In the genomic region with DNA sequence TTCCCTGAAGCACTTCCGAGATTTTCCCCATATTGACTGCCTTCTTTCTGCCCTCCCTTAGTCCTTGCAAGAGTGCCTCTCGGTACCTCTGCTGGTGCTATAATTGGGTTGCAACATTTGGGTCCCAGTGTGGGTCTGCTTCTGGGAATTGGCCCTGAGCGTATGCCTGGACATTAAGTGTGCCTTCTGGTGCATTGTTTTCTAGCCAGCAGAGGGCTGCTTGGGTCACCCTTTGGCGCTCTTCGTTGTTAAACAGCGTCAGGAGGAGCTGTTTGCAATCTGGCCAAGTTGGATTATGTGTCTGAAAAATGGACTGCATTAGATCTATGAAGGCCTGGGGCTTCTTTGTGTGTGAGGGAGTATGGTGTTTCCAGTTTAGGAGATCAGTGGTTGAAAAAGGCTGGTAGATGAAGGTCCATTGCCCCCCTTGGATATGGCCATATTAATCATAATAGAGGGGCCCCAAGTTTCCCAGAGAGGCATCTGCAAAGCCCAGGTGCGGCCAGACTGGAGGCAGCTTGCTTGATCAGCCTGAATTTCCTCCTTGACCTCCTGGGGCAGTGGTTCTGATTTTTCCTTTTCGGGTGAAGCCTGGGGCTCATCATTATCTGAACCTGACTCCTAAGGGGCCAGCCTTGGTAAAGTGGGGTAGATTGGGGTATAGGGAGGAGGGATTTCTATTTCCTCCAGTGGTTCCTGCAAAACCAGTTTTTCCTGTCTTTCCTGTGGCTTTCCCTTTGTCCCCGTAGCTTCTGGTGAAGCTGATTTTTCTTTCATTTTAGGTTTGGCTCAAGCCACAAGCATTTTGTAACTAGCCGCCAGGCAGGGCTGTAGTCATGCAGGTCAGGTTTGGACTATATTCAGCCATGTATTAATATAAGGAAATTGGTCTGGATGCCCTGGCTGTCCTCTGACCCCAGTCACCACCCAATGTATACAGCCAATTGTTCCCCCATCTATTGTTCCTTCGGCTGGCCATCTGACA, we compare ENCODE assay signal across 13 cellular contexts.
A peak's percentile ranks its signal among the peaks of the same experiment; 100 is the strongest.
DNase-seq lines count a peak whose midpoint lies in the region; ATAC-seq, FAIRE-seq and TF ChIP-seq lines count a peak whose summit lies in the region.
"Had no signal": no experiment of that assay in that cellular context is flagged by ENCODE, and none has a peak within 500 bp of the region (broad histone marks: within the 10 kb centered on the region; RNA-seq: fewer than 3 reads in every experiment).

No MANE protein-coding gene starts in this region.

- H3K36me3 Mint-ChIP-seq in Caco-2 (ENCODE audit: insufficient read depth, unreplicated experiment), result no peaks in the 10 kb centered on the region
- no peaks in the 10 kb centered on the region for H3K36me3 Mint-ChIP-seq in dendritic cell treated with granulocyte-macrophage colony-stimulating factor and Interleukin-4, amounts not matched to agents 40 ng/mL and 50 ng/mL, for 4 days (ENCODE audit: low read depth)
- H3K36me3 Mint-ChIP-seq in activated CD4-positive, alpha-beta memory T cell treated with anti-CD3 and anti-CD28 coated beads for 36 hours, result no peaks in the 10 kb centered on the region
- H3K36me3 Mint-ChIP-seq: CD4-positive, CD25-positive, alpha-beta regulatory T cell had no signal

- no peak for TF ChIP-seq CTCF in Caco-2 (IDR thresholded peaks at IDR 0.05; ENCODE audit: insufficient read depth in 1 of 2, low read depth in 1 of 2, low read length in 1 of 2, severe bottlenecking in 1 of 2, unreplicated experiment in 1 of 2)

- peaks cover 8% of the 10 kb centered on the region; the same call in 1 of the 2 replicates for H3K4me1 ChIP-seq in Caco-2

- FAIRE-seq in HTR-8/SVneo (lab: Jason Lieb, UNC), result no peak

- H3K4me1 Mint-ChIP-seq in Caco-2 (ENCODE audit: low read depth, unreplicated experiment), result peaks cover 13% of the 10 kb centered on the region
- peaks cover 64% of the 10 kb centered on the region for H3K4me1 Mint-ChIP-seq in dendritic cell treated with granulocyte-macrophage colony-stimulating factor and Interleukin-4, amounts not matched to agents 40 ng/mL and 50 ng/mL, for 4 days (ENCODE audit: low read depth)
- H3K4me1 Mint-ChIP-seq in activated CD4-positive, alpha-beta memory T cell treated with anti-CD3 and anti-CD28 coated beads for 36 hours (ENCODE audit: low read depth), result no peaks in the 10 kb centered on the region
- H3K4me1 Mint-ChIP-seq: central memory CD8-positive, alpha-beta T cell had no signal

- H3K27me3 ChIP-seq in Caco-2 (replicated peaks; ENCODE audit: control insufficient read depth, insufficient read depth, low read length), result no peaks in the 10 kb centered on the region

- POLR2A ChIA-PET in Caco-2 (lab: Charles Lee), result no interaction called here
- POLR2A ChIA-PET in activated CD4-positive, alpha-beta memory T cell treated with anti-CD3 and anti-CD28 coated beads for 36 hours (lab: Charles Lee), result no interaction called here

- H3K9me3 ChIP-seq in Caco-2, result no peaks in the 10 kb centered on the region

- no peaks in the 10 kb centered on the region for H3K36me3 ChIP-seq in Caco-2 (ENCODE audit: control insufficient read depth, insufficient read depth, low read length)

- intact Hi-C loops in Caco-2 (cut with micrococcal nuclease; ENCODE audit: unreplicated experiment), result loop anchor here (2.0 to 10.0 kb wide), 2 partner anchors 142 to 188 kb away; no protein-coding TSS in a partner anchor
- intact Hi-C loops in dendritic cell treated with granulocyte-macrophage colony-stimulating factor and Interleukin-4, amounts not matched to agents 40 ng/mL and 50 ng/mL, for 4 days (cut with micrococcal nuclease), result no loop called here
- intact Hi-C loops in activated CD4-positive, alpha-beta memory T cell treated with anti-CD3 and anti-CD28 coated beads for 36 hours (cut with micrococcal nuclease), result no loop called here

- CTCF ChIA-PET in Caco-2 (lab: Charles Lee), result interaction anchor here (1.2 kb wide), 1 partner anchor 147 kb away, joined by 5 read pairs; no protein-coding TSS in a partner anchor
- CTCF ChIA-PET in activated CD4-positive, alpha-beta memory T cell treated with anti-CD3 and anti-CD28 coated beads for 36 hours (lab: Charles Lee), result no interaction called here

- H3K27me3 Mint-ChIP-seq in Caco-2 (ENCODE audit: insufficient read depth, unreplicated experiment), result peaks cover 2% of the 10 kb centered on the region
- no peaks in the 10 kb centered on the region for H3K27me3 Mint-ChIP-seq in dendritic cell treated with granulocyte-macrophage colony-stimulating factor and Interleukin-4, amounts not matched to agents 40 ng/mL and 50 ng/mL, for 4 days
- H3K27me3 Mint-ChIP-seq in activated CD4-positive, alpha-beta memory T cell treated with anti-CD3 and anti-CD28 coated beads for 36 hours, result no peaks in the 10 kb centered on the region

- no peak overlapping the region for H3K27ac Mint-ChIP-seq in Caco-2 (ENCODE audit: unreplicated experiment)
- peak overlapping the region; percentile 83 for H3K27ac Mint-ChIP-seq in dendritic cell treated with granulocyte-macrophage colony-stimulating factor and Interleukin-4, amounts not matched to agents 40 ng/mL and 50 ng/mL, for 4 days
- no peak overlapping the region for H3K27ac Mint-ChIP-seq in activated CD4-positive, alpha-beta memory T cell treated with anti-CD3 and anti-CD28 coated beads for 36 hours
- H3K27ac Mint-ChIP-seq: CD4-positive, CD25-positive, alpha-beta regulatory T cell had no signal

- no peak overlapping the region for H3K4me3 ChIP-seq in Caco-2 (ENCODE audit: low read depth, low read length)

- H3K4me3 Mint-ChIP-seq in Caco-2 (ENCODE audit: unreplicated experiment), result peak overlapping the region; percentile 46
- H3K4me3 Mint-ChIP-seq in dendritic cell treated with granulocyte-macrophage colony-stimulating factor and Interleukin-4, amounts not matched to agents 40 ng/mL and 50 ng/mL, for 4 days, result peak overlapping the region; percentile 17
- no peak overlapping the region for H3K4me3 Mint-ChIP-seq in activated CD4-positive, alpha-beta memory T cell treated with anti-CD3 and anti-CD28 coated beads for 36 hours
- H3K4me3 Mint-ChIP-seq: CD4-positive, CD25-positive, alpha-beta regulatory T cell; central memory CD8-positive, alpha-beta T cell; stimulated activated naive CD8-positive, alpha-beta T cell treated with anti-CD3 and anti-CD28 coated beads, Interleukin-15, Interleukin-2, amounts not matched to agents 100 ng/mL and 50 ng/mL, for 24 hours had no signal

- BruUV-seq in Caco-2 (replicated peaks; lab: Mats Ljungman, UMichigan), result no TSS peak

- ATAC-seq in HG03342 (IDR thresholded peaks at IDR 0.05; ENCODE audit: unreplicated experiment), result no peak

- H3K9me3 Mint-ChIP-seq in Caco-2 (ENCODE audit: unreplicated experiment), result peaks cover 8% of the 10 kb centered on the region
- peaks cover 7% of the 10 kb centered on the region for H3K9me3 Mint-ChIP-seq in dendritic cell treated with granulocyte-macrophage colony-stimulating factor and Interleukin-4, amounts not matched to agents 40 ng/mL and 50 ng/mL, for 4 days
- H3K9me3 Mint-ChIP-seq in activated CD4-positive, alpha-beta memory T cell treated with anti-CD3 and anti-CD28 coated beads for 36 hours, result no peaks in the 10 kb centered on the region
- H3K9me3 Mint-ChIP-seq: central memory CD8-positive, alpha-beta T cell; stimulated activated naive CD8-positive, alpha-beta T cell treated with anti-CD3 and anti-CD28 coated beads, Interleukin-15, Interleukin-2, amounts not matched to agents 100 ng/mL and 50 ng/mL, for 24 hours had no signal

- DNase-seq in Caco-2 (peak in 1 of 2 experiments; percentile 31), NCI-H2029 treated with DMSO at 0.1 percent for 48 hours (lab: John Stamatoyannopoulos, UW) (peak; percentile 97), mucosa of gallbladder (ENCODE audit: low spot score) (peak; percentile 66), SHP77 (lab: John Stamatoyannopoulos, UW) (no peak), HTR-8/SVneo (ENCODE audit: insufficient read length, low spot score) (no peak)
- no peak for DNase-seq in activated CD4-positive, alpha-beta memory T cell treated with anti-CD3 and anti-CD28 coated beads for 36 hours
- DNase-seq: activated CD8-positive, alpha-beta memory T cell treated with anti-CD3 and anti-CD28 coated beads, Interleukin-2, amount 50 U/mL, for 4 hours; CD4-positive, CD25-positive, alpha-beta regulatory T cell; Karpas-422 had no signal

Comparison
In these comparisons a context has a peak if more than half of its experiments do, and no peak if none do; other contexts are left out.
1. DNase-seq: peak in NCI-H2029 treated with DMSO at 0.1 percent for 48 hours (single experiment) and mucosa of gallbladder (single experiment); none in SHP77 (0 of 2), activated CD4-positive, alpha-beta memory T cell treated with anti-CD3 and anti-CD28 coated beads for 36 hours (single experiment) and HTR-8/SVneo (single experiment).